Comparison of ENCODE assay signal across 1 cellular context in genomic region chr19:29694669-29695627, GRCh38.
TF ChIP-seq lines count a peak whose summit lies in the region.

No MANE protein-coding gene starts in this region.

TF ChIP-seq in HEK293, 187 proteins besides CTCF, POLR2A, EP300 and RAD21 (continued from another document):
- TF ChIP-seq HIC1 (tag by site-specific recombination; IDR thresholded peaks at IDR 0.05) (no peak; the same call in 1 of the 2 replicates), ZNF513 (tag by site-specific recombination; IDR thresholded peaks at IDR 0.05) (peak; percentile 70), ZNF335 (tag by site-specific recombination; conservative IDR thresholded peaks at IDR 0.05) (no peak), ZNF692 (tag by site-specific recombination; IDR thresholded peaks at IDR 0.05) (peak; percentile 30; the same call in 1 of the 2 replicates), ZNF416 (tag by site-specific recombination; IDR thresholded peaks at IDR 0.05) (no peak), ZNF501 (tag by site-specific recombination; IDR thresholded peaks at IDR 0.05) (no peak), SP2 (tag by site-specific recombination; IDR thresholded peaks at IDR 0.05) (no peak), ZNF394 (tag by site-specific recombination; IDR thresholded peaks at IDR 0.05; ENCODE audit: borderline replicate concordance) (no peak), BCL11B (tag by site-specific recombination; IDR thresholded peaks at IDR 0.05; ENCODE audit: low read depth) (no peak), ZNF112 (tag by site-specific recombination; IDR thresholded peaks at IDR 0.05) (no peak), OVOL3 (tag by site-specific recombination; IDR thresholded peaks at IDR 0.05) (no peak), ZNF670 (tag by site-specific recombination; IDR thresholded peaks at IDR 0.05; ENCODE audit: low read depth) (0 out of 2 replicates have a peak, but pooled peaks have one; percentile 37), PATZ1 (tag by site-specific recombination; IDR thresholded peaks at IDR 0.05) (no peak), ZNF530 (tag by site-specific recombination; IDR thresholded peaks at IDR 0.05; ENCODE audit: low read depth) (no peak), ZNF585B (tag by site-specific recombination; IDR thresholded peaks at IDR 0.05) (no peak), ZNF658 (tag by site-specific recombination; IDR thresholded peaks at IDR 0.05) (no peak), ZNF324 (tag by site-specific recombination; IDR thresholded peaks at IDR 0.05) (no peak), ZNF776 (tag by site-specific recombination; IDR thresholded peaks at IDR 0.05; ENCODE audit: borderline replicate concordance) (no peak), ZBTB21 (tag by site-specific recombination; IDR thresholded peaks at IDR 0.05) (no peak), ZXDB (tag by site-specific recombination; IDR thresholded peaks at IDR 0.05) (0 out of 2 replicates have a peak, but pooled peaks have one; percentile 28), IKZF3 (tag by site-specific recombination; IDR thresholded peaks at IDR 0.05) (no peak), ZNF707 (tag by site-specific recombination; IDR thresholded peaks at IDR 0.05) (no peak), GFI1B (tag by site-specific recombination; IDR thresholded peaks at IDR 0.05) (no peak), ZNF785 (tag by site-specific recombination; IDR thresholded peaks at IDR 0.05) (no peak), GLI2 (tag by site-specific recombination; IDR thresholded peaks at IDR 0.05; ENCODE audit: borderline replicate concordance, low read depth) (no peak), ZBTB10 (tag by site-specific recombination; IDR thresholded peaks at IDR 0.05) (peak; percentile 76), GLIS2 (tag by site-specific recombination; IDR thresholded peaks at IDR 0.05) (no peak), ZNF214 (tag by site-specific recombination; IDR thresholded peaks at IDR 0.05; ENCODE audit: borderline replicate concordance) (no peak; the same call in 1 of the 2 replicates), ZBTB20 (tag by site-specific recombination; IDR thresholded peaks at IDR 0.05) (no peak), GLIS1 (tag by site-specific recombination; IDR thresholded peaks at IDR 0.05) (peak; percentile 35; the same call in 1 of the 2 replicates), ZNF311 (tag by site-specific recombination; IDR thresholded peaks at IDR 0.05; ENCODE audit: borderline replicate concordance) (no peak; the same call in 1 of the 2 replicates), ZNF404 (tag by site-specific recombination; IDR thresholded peaks at IDR 0.05) (no peak), ZFP69B (tag by site-specific recombination; IDR thresholded peaks at IDR 0.05) (no peak), ZNF843 (tag by site-specific recombination; IDR thresholded peaks at IDR 0.05) (no peak), ZNF132 (tag by site-specific recombination; IDR thresholded peaks at IDR 0.05; ENCODE audit: borderline replicate concordance) (no peak)
